8 cellular contexts compared by ENCODE assay signal in genomic region chr7:101153969-101154692, GRCh38. TPM values are rescaled to one million over a fixed set of nuclear protein-coding genes. Genes with fewer than 3 reads are reported as not detected.
DNase-seq lines count a peak whose midpoint lies in the region; ATAC-seq and TF ChIP-seq lines count a peak whose summit lies in the region.

Gene AP1S1, plus strand, starts transcription at chr7:101154476. Its CDS starts 39 bp downstream, at chr7:101154515.

- peaks cover 16% of the 10 kb centered on the region for H3K27me3 Mint-ChIP-seq in HFFc6 (ENCODE audit: insufficient read depth)
- H3K27me3 Mint-ChIP-seq in activated naive CD4-positive, alpha-beta T cell treated with anti-CD3 and anti-CD28 coated beads, Interleukin-2, amount 50 U/mL, for 24 hours = peaks cover 4% of the 10 kb centered on the region

- H3K36me3 Mint-ChIP-seq in HFFc6 (ENCODE audit: low read depth) = peaks cover 17% of the 10 kb centered on the region; the same call in 1 of the 2 replicates
- H3K36me3 Mint-ChIP-seq in activated naive CD4-positive, alpha-beta T cell treated with anti-CD3 and anti-CD28 coated beads, Interleukin-2, amount 50 U/mL, for 24 hours = peaks cover 3% of the 10 kb centered on the region

- DNase-seq in G401 (ENCODE audit: low spot score) (peak; percentile 100), HFFc6 (peak; percentile 86), NCI-H1092 (lab: John Stamatoyannopoulos, UW) (peak; percentile 98), globus pallidus (ENCODE audit: low spot score) (peak; percentile 88), occipital lobe (lab: John Stamatoyannopoulos, UW) (peak; percentile 93), superior temporal gyrus (ENCODE audit: extremely low spot score) (peak; percentile 87)

- H3K4me1 Mint-ChIP-seq in HFFc6 (ENCODE audit: low read depth) = peaks cover 24% of the 10 kb centered on the region
- peaks cover 13% of the 10 kb centered on the region for H3K4me1 Mint-ChIP-seq in activated naive CD4-positive, alpha-beta T cell treated with anti-CD3 and anti-CD28 coated beads, Interleukin-2, amount 50 U/mL, for 24 hours

- H3K4me3 Mint-ChIP-seq in HFFc6 = peak within 1 kb of the TSS; percentile 89
- H3K4me3 Mint-ChIP-seq in activated naive CD4-positive, alpha-beta T cell treated with anti-CD3 and anti-CD28 coated beads, Interleukin-2, amount 50 U/mL, for 24 hours = peak within 1 kb of the TSS; percentile 85

- H3K27ac Mint-ChIP-seq in HFFc6 = peak within 1 kb of the TSS; percentile 70
- H3K27ac Mint-ChIP-seq in activated naive CD4-positive, alpha-beta T cell treated with anti-CD3 and anti-CD28 coated beads, Interleukin-2, amount 50 U/mL, for 24 hours = peak within 1 kb of the TSS; percentile 85

- peak; percentile 96 for ATAC-seq in SK-N-SH treated with all-trans-retinoic acid at 6 μM for 48 hours

- in situ Hi-C loops in G401 (cut with HindIII; ENCODE audit: low sequenced_read_pairs) = no loop called here

- no peaks in the 10 kb centered on the region for H3K9me3 Mint-ChIP-seq in HFFc6
- H3K9me3 Mint-ChIP-seq in activated naive CD4-positive, alpha-beta T cell treated with anti-CD3 and anti-CD28 coated beads, Interleukin-2, amount 50 U/mL, for 24 hours = no peaks in the 10 kb centered on the region

- no peak for TF ChIP-seq CTCF in HFFc6 (IDR thresholded peaks at IDR 0.05)

TF ChIP-seq in SK-N-SH treated with all-trans-retinoic acid at 6 μM for 48 hours, 23 proteins besides CTCF, POLR2A, EP300 and RAD21:
- TF ChIP-seq PATZ1 (CRISPR knock-in tag; IDR thresholded peaks at IDR 0.05; ENCODE audit: borderline replicate concordance) = no peak
- peak; percentile 44; the same call in 1 of the 2 replicates for TF ChIP-seq ZFP3 (CRISPR knock-in tag; IDR thresholded peaks at IDR 0.05)

RNA-seq across cellular contexts. Expression of gene AP1S1, which starts in this region (rescaled TPM):
- total RNA-seq in G401 (2014; rRNA removed; shearing (Covaris generic)) = 211 and 215 TPM in 2 replicates
- 100 to 1,000 TPM; 154 to 176 (median 166) TPM for total RNA-seq in HFFc6 (2021; fragmentation: NEBNext Ultra II Directional; extraction: Animal tissue kit (Norgen Biotek cat#: 25700))
- 93.4 TPM for total RNA-seq in occipital lobe

Comparison
In these comparisons a context has a peak if more than half of its experiments do, and no peak if none do; other contexts are left out.
1. Peak in every context shown above with its lines: DNase-seq and ATAC-seq.